In genomic region chr7:29443552-29443951, GRCh38 we compare ENCODE assay signal across 14 cellular contexts.
DNase-seq lines count a peak whose midpoint lies in the region; TF ChIP-seq lines count a peak whose summit lies in the region.
"Had no signal": no experiment of that assay in that cellular context is flagged by ENCODE, and none has a peak within 500 bp of the region (broad histone marks: within the 10 kb centered on the region; RNA-seq: fewer than 3 reads in every experiment).

No MANE protein-coding gene starts in this region.

- H2BK15ac ChIP-seq in mesendoderm (replicated peaks; ENCODE audit: low read depth): no peak overlapping the region

- H3K36me3 ChIP-seq in left ventricle myocardium inferior: no peaks in the 10 kb centered on the region
- no peaks in the 10 kb centered on the region for H3K36me3 ChIP-seq in right atrium auricular region
- H3K36me3 ChIP-seq in mesendoderm (ENCODE audit: control insufficient read depth, insufficient read depth, low read length): no peaks in the 10 kb centered on the region

- H3K4me2 ChIP-seq in mesendoderm (ENCODE audit: low read length): no peak overlapping the region
- H3K4me2 ChIP-seq: A549 had no signal

- WGBS in mesendoderm (ENCODE audit: extremely low coverage, insufficient coverage, low lambda C conversion rate): no CpG with 5 or more reads among the region's 1 CpG

- H3K27me3 ChIP-seq in left ventricle myocardium inferior (ENCODE audit: low read depth) (no peaks in the 10 kb centered on the region), right atrium auricular region (no peaks in the 10 kb centered on the region), mesendoderm (ENCODE audit: insufficient read depth, low read length, poor library complexity) (no peaks in the 10 kb centered on the region)

- POLR2A ChIA-PET in RWPE1 (lab: Yijun Ruan, JAX; ENCODE audit: low non-redundant PET): no interaction called here
- POLR2A ChIA-PET in GM10248 (lab: Yijun Ruan, JAX): no interaction called here

- H3K4me3 ChIP-seq in left ventricle myocardium inferior (no peak overlapping the region), right atrium auricular region (no peak overlapping the region), epithelial cell of esophagus (ENCODE audit: low read length) (no peak overlapping the region), mesendoderm (ENCODE audit: low read length) (no peak overlapping the region)
- H3K4me3 ChIP-seq: A549 had no signal

- H3K9me3 ChIP-seq in left ventricle myocardium inferior (replicated peaks) (no peaks in the 10 kb centered on the region), right atrium auricular region (no peaks in the 10 kb centered on the region)
- H3K9me3 ChIP-seq: A549, Caco-2 had no signal

- H3K9ac ChIP-seq in mesendoderm (ENCODE audit: low read length): no peak overlapping the region

- no peak overlapping the region for H2BK120ac ChIP-seq in mesendoderm (ENCODE audit: low read depth, low read length)

- no peaks in the 10 kb centered on the region for H3K79me1 ChIP-seq in mesendoderm (ENCODE audit: low read length)

- no peak overlapping the region for H4K5ac ChIP-seq in mesendoderm (ENCODE audit: low read length)

- intact Hi-C loops in left ventricle myocardium inferior (cut with micrococcal nuclease): no loop called here

- no peak overlapping the region for H3K56ac ChIP-seq in mesendoderm (ENCODE audit: low read length)

- no peak overlapping the region for H3K18ac ChIP-seq in mesendoderm (ENCODE audit: low read length)

- H3K4ac ChIP-seq in mesendoderm (ENCODE audit: low read depth, low read length): no peak overlapping the region

- H3K27ac ChIP-seq in left ventricle myocardium inferior (replicated peaks) (peak overlapping the region; percentile 6), right atrium auricular region (no peak overlapping the region), RWPE1 (no peak overlapping the region), mesendoderm (ENCODE audit: low read depth, low read length) (no peak overlapping the region)
- H3K27ac ChIP-seq: A549 had no signal

- H2AK5ac ChIP-seq in mesendoderm (ENCODE audit: low read length): no peak overlapping the region

- no peak overlapping the region for H3K23ac ChIP-seq in mesendoderm (ENCODE audit: low read length)

- TF ChIP-seq CTCF in left ventricle myocardium inferior (IDR thresholded peaks at IDR 0.05; ENCODE audit: borderline replicate concordance) (no peak), right atrium auricular region (IDR thresholded peaks at IDR 0.05) (no peak), RWPE1 (conservative IDR thresholded peaks at IDR 0.05; ENCODE audit: low read depth) (no peak), epithelial cell of esophagus (IDR thresholded peaks at IDR 0.05; ENCODE audit: insufficient read depth, low read depth, low read length, missing control alignments) (no peak), GM10248 (IDR thresholded peaks at IDR 0.05; ENCODE audit: control extremely low read depth, extremely low read depth, low read depth, missing control alignments) (no peak)

- DNase-seq in left ventricle myocardium inferior (no peak), right atrium auricular region (ENCODE audit: low spot score) (no peak), RWPE1 (ENCODE audit: low spot score) (peak; percentile 18), epithelial cell of esophagus (ENCODE audit: low read depth) (peak; percentile 24), mesendoderm (peak; percentile 42), SW480 (ENCODE audit: low spot score) (no peak), GM10248 (ENCODE audit: extremely low spot score) (no peak), retina (no peak)
- DNase-seq: AML-193; Caco-2; CD4-positive, alpha-beta T cell; GOT3; H7 had no signal

- H3K4me1 ChIP-seq in left ventricle myocardium inferior (peaks cover 48% of the 10 kb centered on the region), right atrium auricular region (peaks cover 0 to 5% of the 10 kb centered on the region in 2 donors), mesendoderm (ENCODE audit: control insufficient read depth, low read depth, low read length) (peaks cover 6% of the 10 kb centered on the region)

- no peak overlapping the region for H4K8ac ChIP-seq in mesendoderm (ENCODE audit: low read depth, low read length)

- CTCF ChIA-PET in RWPE1 (lab: Yijun Ruan, JAX): no interaction called here
- CTCF ChIA-PET in GM10248 (lab: Yijun Ruan, JAX): no interaction called here

- no peaks in the 10 kb centered on the region for H3K79me2 ChIP-seq in mesendoderm (ENCODE audit: control insufficient read depth, insufficient read depth, low read length)

- H2BK5ac ChIP-seq in mesendoderm (ENCODE audit: low read length): no peak overlapping the region

Comparison
In these comparisons a context has a peak if more than half of its experiments do, and no peak if none do; other contexts are left out.
1. DNase-seq: peak in RWPE1 (single experiment), epithelial cell of esophagus (single experiment) and mesendoderm (single experiment); none in left ventricle myocardium inferior (single experiment), right atrium auricular region (single experiment), SW480 (single experiment), GM10248 (single experiment) and retina (single experiment).